8 cellular contexts compared by ENCODE assay signal in the genomic region with DNA sequence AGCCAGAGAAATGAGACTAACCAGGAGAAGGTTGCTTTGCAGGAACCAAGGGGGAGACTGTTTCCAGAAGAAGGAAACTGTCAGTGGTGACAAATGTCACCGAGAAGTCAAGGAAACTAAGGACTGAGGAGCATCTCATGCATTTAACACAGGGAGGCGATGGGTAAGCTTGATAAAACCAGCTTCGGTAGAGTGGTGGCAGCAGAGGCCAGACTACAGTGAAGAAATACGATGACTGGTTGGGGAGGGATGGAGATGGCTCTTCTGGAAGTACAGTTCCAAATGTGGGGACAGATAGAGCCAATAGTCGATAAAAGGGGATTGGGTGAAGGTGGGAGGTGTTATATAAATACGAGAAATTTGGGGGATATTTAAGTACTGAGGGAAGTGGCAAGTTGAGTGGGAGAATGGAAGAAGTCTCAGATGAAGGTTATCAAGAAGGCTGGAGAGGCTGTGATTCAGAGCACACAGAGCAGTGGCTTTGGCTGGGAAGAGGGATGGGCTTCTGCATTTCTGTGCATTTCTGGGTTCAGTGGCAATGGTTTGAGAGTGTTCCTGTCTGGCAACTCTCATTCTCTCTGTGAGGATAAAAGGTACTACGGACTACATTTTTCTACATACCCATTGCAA. TPM values are rescaled to one million over a fixed set of nuclear protein-coding genes. Genes with fewer than 3 reads are reported as not detected.
DNase-seq lines count a peak whose midpoint lies in the region; ATAC-seq and TF ChIP-seq lines count a peak whose summit lies in the region.

No MANE protein-coding gene starts in this region.

- no peak overlapping the region for H3K4me3 Mint-ChIP-seq in activated T-cell treated with anti-CD3 and anti-CD28 coated beads, Interleukin-2, amount 50 U/mL, for 24 hours
- H3K4me3 Mint-ChIP-seq in activated naive CD8-positive, alpha-beta T cell treated with anti-CD3 and anti-CD28 coated beads, Interleukin-2, amount 50 U/mL, for 24 hours = no peak overlapping the region
- H3K4me3 Mint-ChIP-seq in progenitor cell of endocrine pancreas (ENCODE audit: low read depth) = no peak overlapping the region

- H3K4me1 Mint-ChIP-seq in activated T-cell treated with anti-CD3 and anti-CD28 coated beads, Interleukin-2, amount 50 U/mL, for 24 hours (ENCODE audit: low read depth) = peaks cover 26% of the 10 kb centered on the region
- peaks cover 20% of the 10 kb centered on the region for H3K4me1 Mint-ChIP-seq in activated naive CD8-positive, alpha-beta T cell treated with anti-CD3 and anti-CD28 coated beads, Interleukin-2, amount 50 U/mL, for 24 hours
- peaks cover 9% of the 10 kb centered on the region for H3K4me1 Mint-ChIP-seq in progenitor cell of endocrine pancreas (ENCODE audit: low read depth)

- H3K27ac Mint-ChIP-seq in activated T-cell treated with anti-CD3 and anti-CD28 coated beads, Interleukin-2, amount 50 U/mL, for 24 hours = no peak overlapping the region
- no peak overlapping the region for H3K27ac Mint-ChIP-seq in activated naive CD8-positive, alpha-beta T cell treated with anti-CD3 and anti-CD28 coated beads, Interleukin-2, amount 50 U/mL, for 24 hours
- no peak overlapping the region for H3K27ac Mint-ChIP-seq in progenitor cell of endocrine pancreas

- no peak overlapping the region for H3K27ac ChIP-seq in substantia nigra (ENCODE audit: low read depth, low read length, poor library complexity, severe bottlenecking)

- TF ChIP-seq CTCF in progenitor cell of endocrine pancreas (IDR thresholded peaks at IDR 0.05; ENCODE audit: unreplicated experiment) = no peak

- peak; percentile 67 for ATAC-seq in activated naive CD8-positive, alpha-beta T cell treated with anti-CD3 and anti-CD28 coated beads, Interleukin-2, amount 50 U/mL, for 24 hours

- H3K36me3 Mint-ChIP-seq in activated T-cell treated with anti-CD3 and anti-CD28 coated beads, Interleukin-2, amount 50 U/mL, for 24 hours (ENCODE audit: low read depth) = no peaks in the 10 kb centered on the region
- H3K36me3 Mint-ChIP-seq in activated naive CD8-positive, alpha-beta T cell treated with anti-CD3 and anti-CD28 coated beads, Interleukin-2, amount 50 U/mL, for 24 hours (ENCODE audit: low read depth) = no peaks in the 10 kb centered on the region
- no peaks in the 10 kb centered on the region for H3K36me3 Mint-ChIP-seq in progenitor cell of endocrine pancreas (ENCODE audit: insufficient read depth)

- H3K9me3 Mint-ChIP-seq in activated T-cell treated with anti-CD3 and anti-CD28 coated beads, Interleukin-2, amount 50 U/mL, for 24 hours = no peaks in the 10 kb centered on the region
- H3K9me3 Mint-ChIP-seq in activated naive CD8-positive, alpha-beta T cell treated with anti-CD3 and anti-CD28 coated beads, Interleukin-2, amount 50 U/mL, for 24 hours = no peaks in the 10 kb centered on the region
- H3K9me3 Mint-ChIP-seq in progenitor cell of endocrine pancreas (ENCODE audit: low read depth) = no peaks in the 10 kb centered on the region

- H3K27me3 Mint-ChIP-seq in activated T-cell treated with anti-CD3 and anti-CD28 coated beads, Interleukin-2, amount 50 U/mL, for 24 hours = no peaks in the 10 kb centered on the region
- no peaks in the 10 kb centered on the region for H3K27me3 Mint-ChIP-seq in activated naive CD8-positive, alpha-beta T cell treated with anti-CD3 and anti-CD28 coated beads, Interleukin-2, amount 50 U/mL, for 24 hours
- H3K27me3 Mint-ChIP-seq in progenitor cell of endocrine pancreas = peaks cover 14% of the 10 kb centered on the region

- peak; percentile 19 for DNase-seq in activated T-cell treated with anti-CD3 and anti-CD28 coated beads for 24 hours (ENCODE audit: low read depth)
- DNase-seq in activated T-cell treated with anti-CD3 and anti-CD28 coated beads, Interleukin-2, amount 50 U/mL, for 24 hours = no peak
- peak; percentile 20 for DNase-seq in HCEC 1CT
- peak; percentile 35 to 67 for DNase-seq in NCI-H446 (lab: John Stamatoyannopoulos, UW)
- DNase-seq in activated naive CD8-positive, alpha-beta T cell treated with anti-CD3 and anti-CD28 coated beads, Interleukin-2, amount 50 U/mL, for 24 hours = no peak
- DNase-seq in iPS DF 4.7 (ENCODE audit: extremely low read depth, low spot score) = peak; percentile 44
- DNase-seq in substantia nigra (lab: John Stamatoyannopoulos, UW) = peak in 40 of 49 donors; percentile 5 to 72 (median 47)
- DNase-seq in progenitor cell of endocrine pancreas (ENCODE audit: low spot score, unreplicated experiment) = no peak

RNA-seq across cellular contexts. Expression of a gene that starts 29.2 kb away (rescaled TPM):
- total RNA-seq in progenitor cell of endocrine pancreas = 58.7 and 63.5 TPM in 2 replicates

Comparison
In these comparisons a context has a peak if more than half of its experiments do, and no peak if none do; other contexts are left out.
1. DNase-seq: peak in activated T-cell treated with anti-CD3 and anti-CD28 coated beads for 24 hours (single experiment), HCEC 1CT (single experiment), NCI-H446 (2 of 2), iPS DF 4.7 (single experiment) and substantia nigra (40 of 49); none in activated T-cell treated with anti-CD3 and anti-CD28 coated beads, Interleukin-2, amount 50 U/mL, for 24 hours (single experiment), activated naive CD8-positive, alpha-beta T cell treated with anti-CD3 and anti-CD28 coated beads, Interleukin-2, amount 50 U/mL, for 24 hours (single experiment) and progenitor cell of endocrine pancreas (single experiment).